8 cellular contexts compared by ENCODE assay signal in the genomic region with DNA sequence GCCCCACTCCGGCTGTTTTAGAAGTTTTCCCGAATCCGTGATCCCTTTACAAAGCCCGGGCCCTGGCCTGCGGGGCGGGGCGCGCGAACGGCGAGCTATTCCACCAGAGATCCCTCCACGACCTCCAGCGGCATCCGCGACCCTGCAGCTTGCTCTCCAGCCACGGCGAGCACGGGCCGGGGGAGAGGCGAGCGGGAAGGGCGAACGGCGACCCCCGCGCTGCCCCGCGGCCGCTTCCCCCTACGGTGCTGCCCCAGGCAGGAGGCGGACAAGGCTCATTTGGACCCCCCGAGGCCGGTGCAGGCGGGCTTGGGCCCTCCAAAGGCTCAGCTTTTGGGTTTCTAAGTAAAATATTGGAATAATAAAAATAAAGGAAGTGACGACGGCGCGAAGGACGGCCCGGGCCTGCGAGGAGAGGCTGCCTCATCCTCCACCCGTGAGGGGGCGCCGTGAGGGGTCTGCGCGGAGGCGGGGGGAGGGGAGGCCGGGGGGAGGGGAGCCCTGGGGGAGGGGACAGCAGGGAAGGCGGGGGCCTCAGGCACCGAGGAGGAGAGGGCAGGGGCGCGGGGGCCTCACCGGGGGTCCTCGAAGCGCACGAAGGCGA. TPM values are rescaled to one million over a fixed set of nuclear protein-coding genes. Genes with fewer than 3 reads are reported as not detected.
DNase-seq lines count a peak whose midpoint lies in the region; ATAC-seq, FAIRE-seq and TF ChIP-seq lines count a peak whose summit lies in the region.

No MANE protein-coding gene starts in this region.

- peaks cover 11% of the 10 kb centered on the region for H4K20me1 ChIP-seq in keratinocyte (ENCODE audit: control insufficient read depth, extremely low read depth, insufficient read depth, low read length)

- H2AFZ ChIP-seq in keratinocyte (ENCODE audit: control insufficient read depth, low read length): peak overlapping the region; percentile 49

- no peaks in the 10 kb centered on the region for H3K9me1 ChIP-seq in keratinocyte (ENCODE audit: control insufficient read depth, extremely low read depth, insufficient read depth, low read length)

- H3K9me3 ChIP-seq in SJSA1 (replicated peaks) (no peaks in the 10 kb centered on the region), keratinocyte (ENCODE audit: control insufficient read depth, low read depth, low read length) (no peaks in the 10 kb centered on the region)

- in situ Hi-C loops in brain microvascular endothelial cell (cut with HindIII; ENCODE audit: low pct_ligation_motif_present, low sequenced_read_pairs): no loop called here

- TF ChIP-seq CTCF in brain microvascular endothelial cell (IDR thresholded peaks at IDR 0.05; ENCODE audit: low read depth, low read length, missing control alignments) (no peak), keratinocyte (optimal IDR thresholded peaks at IDR 0.05 in 1 of 3, IDR thresholded peaks at IDR 0.05 in 1 of 3, conservative IDR thresholded peaks at IDR 0.05 in 1 of 3; ENCODE audit: extremely low read depth in 1 of 3, insufficient read depth in 2 of 3, low read length in 3 of 3) (peak in 1 of 3 experiments; percentile 30)

- H3K27me3 ChIP-seq in SJSA1 (replicated peaks) (no peaks in the 10 kb centered on the region), brain microvascular endothelial cell (replicated peaks) (no peaks in the 10 kb centered on the region), keratinocyte (ENCODE audit: control insufficient read depth, extremely low read depth, insufficient read depth, low read length) (no peaks in the 10 kb centered on the region)

- dilution Hi-C loops in keratinocyte (cut with MboI; ENCODE audit: extremely low pct_ligation_motif_present, low sequenced_read_pairs): no loop called here

- H3K36me3 ChIP-seq in SJSA1 (peaks cover 51% of the 10 kb centered on the region), brain microvascular endothelial cell (replicated peaks) (peaks cover 31% of the 10 kb centered on the region), keratinocyte (ENCODE audit: control insufficient read depth in 2 of 2, extremely low read depth in 1 of 2, insufficient read depth in 2 of 2, low read length in 2 of 2) (peaks cover 6 to 17% of the 10 kb centered on the region in 2 experiments)

- peak; percentile 42 for DNase-seq in NK-92 treated with Interleukin-12 subunit alpha and Interleukin-12 subunit beta, amount 100 ng/mL, for 24 hours (lab: John Stamatoyannopoulos, UW)
- DNase-seq in NK-92 (lab: John Stamatoyannopoulos, UW; ENCODE audit: unreplicated experiment) (no peak), SJSA1 (ENCODE audit: low read depth in 1 of 2, low spot score in 2 of 2) (peak; percentile 39 to 49), brain microvascular endothelial cell (peak; percentile 10), keratinocyte (ENCODE audit: low read depth, low spot score) (no peak), inferior parietal cortex (ENCODE audit: extremely low spot score) (no peak)
- DNase-seq in stimulated activated CD4-positive, alpha-beta T cell treated with anti-CD3 and anti-CD28 coated beads, Interleukin-2, amount 100 ng/mL, for 24 hours: peak; percentile 52 to 58

- H3K27ac ChIP-seq in SJSA1: peak overlapping the region; percentile 65
- peak overlapping the region; percentile 76 for H3K27ac ChIP-seq in brain microvascular endothelial cell
- peak overlapping the region; percentile 77 for H3K27ac ChIP-seq in keratinocyte (ENCODE audit: control insufficient read depth, insufficient read depth, low read length)

- peaks cover 71% of the 10 kb centered on the region for H3K79me2 ChIP-seq in keratinocyte (ENCODE audit: control insufficient read depth, insufficient read depth, low read length)

- ATAC-seq in HG02870 (IDR thresholded peaks at IDR 0.05; ENCODE audit: unreplicated experiment): peak; percentile 15

- FAIRE-seq in keratinocyte (lab: Jason Lieb, UNC): no peak

- peaks cover 11% of the 10 kb centered on the region for H3K4me1 ChIP-seq in SJSA1 (replicated peaks)
- H3K4me1 ChIP-seq in keratinocyte (ENCODE audit: control insufficient read depth, extremely low read depth, insufficient read depth, low read length): peaks cover 15% of the 10 kb centered on the region

- H3K9ac ChIP-seq in keratinocyte (ENCODE audit: control insufficient read depth, extremely low read depth, insufficient read depth, low read length): peak overlapping the region; percentile 87

- H3K4me3 ChIP-seq in SJSA1 (peak overlapping the region; percentile 100), brain microvascular endothelial cell (ENCODE audit: low read depth, low read length) (peak overlapping the region; percentile 91), keratinocyte (ENCODE audit: control insufficient read depth in 2 of 3, extremely low read depth in 1 of 3, insufficient read depth in 2 of 3, low read depth in 1 of 3, low read length in 3 of 3) (peak overlapping the region; percentile 90 to 97 (median 91))

- H3K4me2 ChIP-seq in keratinocyte (ENCODE audit: control insufficient read depth, extremely low read depth, insufficient read depth, low read depth, low read length): peak overlapping the region; percentile 86

RNA-seq across cellular contexts. Expression of gene SRSF9, which starts 0.6 kb away (rescaled TPM):
- 199 and 263 TPM in 2 replicates for total RNA-seq in SJSA1 (2014; rRNA removed; shearing (Covaris generic))
- 108 to 175 TPM (median 159 TPM) in 3 replicates for polyA plus RNA-seq in keratinocyte
- 143 TPM for polyA plus RNA-seq in keratinocyte (2011; ENCODE audit: low read depth)
- 131 and 134 TPM in 2 replicates for polyA plus RNA-seq in keratinocyte (2011; cell fraction: cytosol; rRNA removed)
- 91.1 and 124 TPM in 2 replicates for polyA plus RNA-seq in keratinocyte (2011; cell fraction: nucleus; rRNA removed)
- 145 and 189 TPM in 2 replicates for polyA plus RNA-seq in keratinocyte (2012; ENCODE audit: low replicate concordance)
- 41.8 to 67.7 TPM (median 43.1 TPM) in 3 replicates for polyA minus RNA-seq in keratinocyte
- polyA minus RNA-seq in keratinocyte (2011; cell fraction: cytosol; rRNA and poly(A)+ RNA removed): 142 TPM
- polyA minus RNA-seq in keratinocyte (2011; cell fraction: nucleus; rRNA and poly(A)+ RNA removed): 18.4 and 23.5 TPM in 2 replicates

RNA-seq across cellular contexts. Expression of gene GATC, which starts 22.7 kb away (rescaled TPM):
- total RNA-seq in SJSA1 (2014; rRNA removed; shearing (Covaris generic)): 16.3 and 20.2 TPM in 2 replicates
- polyA plus RNA-seq in keratinocyte: 14.7 to 22.4 TPM (median 19.2 TPM) in 3 replicates
- polyA plus RNA-seq in keratinocyte (2011; ENCODE audit: low read depth): 10.1 TPM
- polyA plus RNA-seq in keratinocyte (2011; cell fraction: cytosol; rRNA removed): 14.1 and 22.7 TPM in 2 replicates
- polyA plus RNA-seq in keratinocyte (2011; cell fraction: nucleus; rRNA removed): 14.3 and 19.4 TPM in 2 replicates
- 10.9 and 12.7 TPM in 2 replicates for polyA plus RNA-seq in keratinocyte (2012; ENCODE audit: low replicate concordance)
- 12.0 to 41.1 TPM (median 14.0 TPM) in 3 replicates for polyA minus RNA-seq in keratinocyte
- polyA minus RNA-seq in keratinocyte (2011; cell fraction: cytosol; rRNA and poly(A)+ RNA removed): 10.4 TPM
- polyA minus RNA-seq in keratinocyte (2011; cell fraction: nucleus; rRNA and poly(A)+ RNA removed): 5.2 and 14.7 TPM in 2 replicates

RNA-seq across cellular contexts. Expression of gene TRIAP1, which starts 22.8 kb away (rescaled TPM):
- 41.3 and 44.8 TPM in 2 replicates for total RNA-seq in SJSA1 (2014; rRNA removed; shearing (Covaris generic))
- polyA plus RNA-seq in keratinocyte: 37.3 to 71.1 TPM (median 46.7 TPM) in 3 replicates
- polyA plus RNA-seq in keratinocyte (2011; ENCODE audit: low read depth): 41.6 TPM
- 44.6 and 82.5 TPM in 2 replicates for polyA plus RNA-seq in keratinocyte (2011; cell fraction: cytosol; rRNA removed)
- polyA plus RNA-seq in keratinocyte (2011; cell fraction: nucleus; rRNA removed): 16.5 and 23.3 TPM in 2 replicates
- 51.1 and 90.3 TPM in 2 replicates for polyA plus RNA-seq in keratinocyte (2012; ENCODE audit: low replicate concordance)
- polyA minus RNA-seq in keratinocyte: 1.9 to 18.9 TPM (median 10.4 TPM) in 3 replicates
- 24.0 TPM for polyA minus RNA-seq in keratinocyte (2011; cell fraction: cytosol; rRNA and poly(A)+ RNA removed)
- polyA minus RNA-seq in keratinocyte (2011; cell fraction: nucleus; rRNA and poly(A)+ RNA removed): 5.1 and 6.7 TPM in 2 replicates

RNA-seq across cellular contexts. Expression of gene DYNLL1, which starts 27.0 kb away (rescaled TPM):
- 251 and 497 TPM in 2 replicates for total RNA-seq in SJSA1 (2014; rRNA removed; shearing (Covaris generic))
- 636 to 744 TPM (median 716 TPM) in 3 replicates for polyA plus RNA-seq in keratinocyte
- 930 TPM for polyA plus RNA-seq in keratinocyte (2011; ENCODE audit: low read depth)
- 714 and 1,036 TPM in 2 replicates for polyA plus RNA-seq in keratinocyte (2011; cell fraction: cytosol; rRNA removed)
- polyA plus RNA-seq in keratinocyte (2011; cell fraction: nucleus; rRNA removed): 242 and 323 TPM in 2 replicates
- 789 and 1,036 TPM in 2 replicates for polyA plus RNA-seq in keratinocyte (2012; ENCODE audit: low replicate concordance)
- 151 to 237 TPM (median 177 TPM) in 3 replicates for polyA minus RNA-seq in keratinocyte
- 253 TPM for polyA minus RNA-seq in keratinocyte (2011; cell fraction: cytosol; rRNA and poly(A)+ RNA removed)
- 42.6 and 45.2 TPM in 2 replicates for polyA minus RNA-seq in keratinocyte (2011; cell fraction: nucleus; rRNA and poly(A)+ RNA removed)

RNA-seq across cellular contexts. Expression of gene COX6A1, which starts 31.0 kb away (rescaled TPM):
- total RNA-seq in SJSA1 (2014; rRNA removed; shearing (Covaris generic)): 529 and 935 TPM in 2 replicates
- polyA plus RNA-seq in keratinocyte: 584 to 976 TPM (median 663 TPM) in 3 replicates
- 206 TPM for polyA plus RNA-seq in keratinocyte (2011; ENCODE audit: low read depth)
- polyA plus RNA-seq in keratinocyte (2011; cell fraction: cytosol; rRNA removed): 447 and 487 TPM in 2 replicates
- 810 and 833 TPM in 2 replicates for polyA plus RNA-seq in keratinocyte (2011; cell fraction: nucleus; rRNA removed)
- polyA plus RNA-seq in keratinocyte (2012; ENCODE audit: low replicate concordance): 607 and 624 TPM in 2 replicates
- 243 to 392 TPM (median 319 TPM) in 3 replicates for polyA minus RNA-seq in keratinocyte
- polyA minus RNA-seq in keratinocyte (2011; cell fraction: cytosol; rRNA and poly(A)+ RNA removed): 450 TPM
- 189 and 227 TPM in 2 replicates for polyA minus RNA-seq in keratinocyte (2011; cell fraction: nucleus; rRNA and poly(A)+ RNA removed)

Comparison
In these comparisons a context has a peak if more than half of its experiments do, and no peak if none do; other contexts are left out.
1. DNase-seq: peak in NK-92 treated with Interleukin-12 subunit alpha and Interleukin-12 subunit beta, amount 100 ng/mL, for 24 hours (single experiment), SJSA1 (2 of 2), brain microvascular endothelial cell (single experiment) and stimulated activated CD4-positive, alpha-beta T cell treated with anti-CD3 and anti-CD28 coated beads, Interleukin-2, amount 100 ng/mL, for 24 hours (2 of 2); none in NK-92 (single experiment), keratinocyte (single experiment) and inferior parietal cortex (single experiment).
2. Peak in every context shown above with its lines, with median percentiles within 50 percentile points of each other: H3K27ac ChIP-seq and H3K4me3 ChIP-seq.